ENCODE assay signal across 14 cellular contexts in the genomic region with DNA sequence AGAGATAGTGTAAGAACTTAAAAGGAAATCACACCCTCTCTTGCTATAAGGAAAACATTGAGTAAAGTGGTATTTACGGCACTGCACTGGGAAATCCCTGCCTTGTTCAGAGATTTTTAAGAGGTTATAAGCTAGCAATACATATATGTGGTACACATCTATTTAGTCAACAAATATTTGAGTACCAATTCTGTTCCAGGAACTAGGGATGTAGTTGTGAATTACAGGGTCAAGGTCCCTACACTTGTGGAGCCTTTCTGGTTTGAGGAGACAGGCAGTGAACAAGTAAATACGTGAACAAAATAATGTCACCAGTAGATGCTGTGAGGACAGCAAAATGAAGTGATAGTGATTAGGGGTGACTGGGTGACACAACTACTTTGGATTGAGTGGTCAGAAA. TPM values are rescaled to one million over a fixed set of nuclear protein-coding genes. Genes with fewer than 3 reads are reported as not detected.
DNase-seq lines count a peak whose midpoint lies in the region; ATAC-seq, FAIRE-seq and TF ChIP-seq lines count a peak whose summit lies in the region.
"Had no signal": no experiment of that assay in that cellular context is flagged by ENCODE, and none has a peak within 500 bp of the region (broad histone marks: within the 10 kb centered on the region; RNA-seq: fewer than 3 reads in every experiment).

No MANE protein-coding gene starts in this region.

- TF ChIP-seq EP300 in esophagus muscularis mucosa (IDR thresholded peaks at IDR 0.05): no peak

- H3K4me1 Mint-ChIP-seq in activated CD4-positive, alpha-beta T cell treated with anti-CD3 and anti-CD28 coated beads, Interleukin-2, amount 10 ng/mL, durations not matched to agents 7 days and 5 days: peaks cover 40% of the 10 kb centered on the region

- peak overlapping the region; percentile 87 for H3K4me3 Mint-ChIP-seq in activated CD4-positive, alpha-beta T cell treated with anti-CD3 and anti-CD28 coated beads, Interleukin-2, amount 10 ng/mL, durations not matched to agents 7 days and 5 days

- H2AK5ac ChIP-seq in trophoblast cell (ENCODE audit: low read length): no peak overlapping the region

- H3K36me3 ChIP-seq in OCI-LY3 (replicated peaks; ENCODE audit: low read depth, low read length) (peaks cover 27% of the 10 kb centered on the region), endothelial cell of umbilical vein (ENCODE audit: control insufficient read depth in 2 of 2, extremely low read depth in 1 of 2, insufficient read depth in 2 of 2, low read length in 2 of 2) (no peaks in the 10 kb centered on the region), trophoblast cell (ENCODE audit: control insufficient read depth in 1 of 2, insufficient read depth in 2 of 2, low read length in 2 of 2) (peaks cover 4 to 5% of the 10 kb centered on the region in 2 experiments), esophagus muscularis mucosa (peaks cover 0 to 6% (median 0%) of the 10 kb centered on the region in 4 donors)

- no peak overlapping the region for H2BK5ac ChIP-seq in trophoblast cell (ENCODE audit: low read depth, low read length, poor library complexity)

- H3K27me3 Mint-ChIP-seq in activated CD4-positive, alpha-beta T cell treated with anti-CD3 and anti-CD28 coated beads, Interleukin-2, amount 10 ng/mL, durations not matched to agents 7 days and 5 days: peaks cover 2% of the 10 kb centered on the region

- POLR2A ChIA-PET in activated CD4-positive, alpha-beta T cell treated with anti-CD3 and anti-CD28 coated beads, Interleukin-2, amount 10 ng/mL, durations not matched to agents 7 days and 5 days (lab: Charles Lee): interaction anchor here (0.7 kb wide), 1 partner anchor 251 kb away, joined by 3 read pairs; no protein-coding TSS in a partner anchor
- POLR2A ChIA-PET in endothelial cell of umbilical vein (lab: Charles Lee): no interaction called here

- H3K4me2 ChIP-seq in OCI-LY3 (ENCODE audit: low read length) (peak overlapping the region; percentile 95; the same call in 1 of the 2 replicates), endothelial cell of umbilical vein (ENCODE audit: insufficient read depth, low read length) (no peak overlapping the region), trophoblast cell (ENCODE audit: low read length) (no peak overlapping the region)

- H3K79me2 ChIP-seq in OCI-LY3 (ENCODE audit: low read length): peaks cover 67% of the 10 kb centered on the region
- peaks cover 60% of the 10 kb centered on the region for H3K79me2 ChIP-seq in endothelial cell of umbilical vein (ENCODE audit: control insufficient read depth, insufficient read depth, low read length)
- peaks cover 13% of the 10 kb centered on the region for H3K79me2 ChIP-seq in trophoblast cell (ENCODE audit: control insufficient read depth, insufficient read depth, low read length, poor library complexity)

- H2BK12ac ChIP-seq in trophoblast cell (ENCODE audit: low read length): no peak overlapping the region

- peaks cover 13% of the 10 kb centered on the region for H3K79me1 ChIP-seq in trophoblast cell (ENCODE audit: low read length)

- H3K4me1 ChIP-seq in OCI-LY3 (ENCODE audit: low read length) (peaks cover 11% of the 10 kb centered on the region), endothelial cell of umbilical vein (ENCODE audit: control insufficient read depth, extremely low read depth, insufficient read depth, low read length) (peaks cover 9% of the 10 kb centered on the region), trophoblast cell (ENCODE audit: control insufficient read depth in 1 of 2, insufficient read depth in 2 of 2, low read length in 2 of 2) (peaks cover 6 to 7% of the 10 kb centered on the region in 2 experiments), esophagus muscularis mucosa (peaks cover 24 to 61% (median 59%) of the 10 kb centered on the region in 4 donors)

- no peak overlapping the region for H3K14ac ChIP-seq in trophoblast cell (ENCODE audit: low read length)

- no peak overlapping the region for H3K27ac Mint-ChIP-seq in activated CD4-positive, alpha-beta T cell treated with anti-CD3 and anti-CD28 coated beads, Interleukin-2, amount 10 ng/mL, durations not matched to agents 7 days and 5 days

- H3K27ac ChIP-seq in OCI-LY3 (ENCODE audit: low read length) (no peak overlapping the region), endothelial cell of umbilical vein (ENCODE audit: insufficient read depth, low read depth, low read length) (no peak overlapping the region), trophoblast cell (ENCODE audit: low read depth, low read length) (no peak overlapping the region), esophagus muscularis mucosa (replicated peaks in 1 of 4) (no peak overlapping the region)

- no TSS peak for BruUV-seq in endothelial cell of umbilical vein (replicated peaks; lab: Mats Ljungman, UMichigan)

- WGBS in trophoblast cell (ENCODE audit: extremely low coverage, insufficient coverage, insufficient read length): no CpG with 5 or more reads among the region's 2 CpGs
- WGBS in esophagus muscularis mucosa: 84% methylated on average over 2 of the region's 2 CpGs

- H4K91ac ChIP-seq in trophoblast cell (ENCODE audit: low read depth, low read length): no peak overlapping the region

- intact Hi-C loops in endothelial cell of umbilical vein (cut with micrococcal nuclease) (no loop called here), esophagus muscularis mucosa (cut with DNase I) (no loop called here)

- dilution Hi-C loops in endothelial cell of umbilical vein (cut with MboI; ENCODE audit: extremely low pct_ligation_motif_present, low sequenced_read_pairs): no loop called here

- no peak for DNase-seq in activated CD4-positive, alpha-beta T cell treated with anti-CD3 and anti-CD28 coated beads, Interleukin-2, amount 10 ng/mL, durations not matched to agents 7 days and 5 days
- no peak for DNase-seq in activated CD4-positive, alpha-beta T cell treated with anti-CD3 and anti-CD28 coated beads for 48 hours
- DNase-seq in endothelial cell of umbilical vein (ENCODE audit: low read depth, low spot score) (no peak), trophoblast cell (no peak), epidermal melanocyte (ENCODE audit: insufficient read length, low spot score) (no peak), esophagus muscularis mucosa (ENCODE audit: extremely low spot score) (no peak)
- DNase-seq: midbrain, NCI-H2081 had no signal

- no peaks in the 10 kb centered on the region for H3K9me3 Mint-ChIP-seq in activated CD4-positive, alpha-beta T cell treated with anti-CD3 and anti-CD28 coated beads, Interleukin-2, amount 10 ng/mL, durations not matched to agents 7 days and 5 days
- H3K9me3 Mint-ChIP-seq: T-helper 1 cell treated with Interleukin-12 subunit alpha and Interleukin-12 subunit beta and Interleukin-4 antibody, amounts not matched to agents 30 μg/mL and 1 μg/mL, for 36 hours had no signal

- no peak for ATAC-seq in HG03342 (IDR thresholded peaks at IDR 0.05; ENCODE audit: unreplicated experiment)

- no peak overlapping the region for H4K8ac ChIP-seq in trophoblast cell (ENCODE audit: low read depth, low read length)

- H3K23ac ChIP-seq in trophoblast cell (ENCODE audit: low read length): no peak overlapping the region

- peaks cover 17% of the 10 kb centered on the region for H3K36me3 Mint-ChIP-seq in activated CD4-positive, alpha-beta T cell treated with anti-CD3 and anti-CD28 coated beads, Interleukin-2, amount 10 ng/mL, durations not matched to agents 7 days and 5 days (ENCODE audit: low read depth)

- peak overlapping the region; percentile 2 for H3K4ac ChIP-seq in trophoblast cell (ENCODE audit: low read depth, low read length)

- H4K20me1 ChIP-seq in OCI-LY3 (ENCODE audit: insufficient read depth, low read length): peaks cover 40% of the 10 kb centered on the region
- no peaks in the 10 kb centered on the region for H4K20me1 ChIP-seq in endothelial cell of umbilical vein (replicated peaks; ENCODE audit: control insufficient read depth, extremely low read depth, insufficient read depth, low read length)

- H3K27me3 ChIP-seq in OCI-LY3 (ENCODE audit: low read depth, low read length): no peaks in the 10 kb centered on the region
- no peaks in the 10 kb centered on the region for H3K27me3 ChIP-seq in endothelial cell of umbilical vein (ENCODE audit: control insufficient read depth in 2 of 2, insufficient read depth in 2 of 2, low read length in 2 of 2)
- no peaks in the 10 kb centered on the region for H3K27me3 ChIP-seq in trophoblast cell (ENCODE audit: insufficient read depth, low read length)
- H3K27me3 ChIP-seq in esophagus muscularis mucosa: no peaks in the 10 kb centered on the region

- no peak overlapping the region for H3K4me3 ChIP-seq in OCI-LY3 (ENCODE audit: low read length)
- no peak overlapping the region for H3K4me3 ChIP-seq in endothelial cell of umbilical vein (replicated peaks in 1 of 3; ENCODE audit: insufficient read depth in 1 of 3, low read depth in 1 of 3, low read length in 3 of 3)
- H3K4me3 ChIP-seq in trophoblast cell (ENCODE audit: low read depth, low read length): no peak overlapping the region
- no peak overlapping the region for H3K4me3 ChIP-seq in esophagus muscularis mucosa

- H3K18ac ChIP-seq in trophoblast cell (ENCODE audit: low read length): no peak overlapping the region

- H3K9me3 ChIP-seq in OCI-LY3 (ENCODE audit: insufficient read depth, low read length) (no peaks in the 10 kb centered on the region), endothelial cell of umbilical vein (replicated peaks; ENCODE audit: control insufficient read depth, insufficient read depth, low read length) (no peaks in the 10 kb centered on the region), trophoblast cell (ENCODE audit: insufficient read depth, low read depth, low read length) (no peaks in the 10 kb centered on the region), esophagus muscularis mucosa (no peaks in the 10 kb centered on the region)

- CTCF ChIA-PET in activated CD4-positive, alpha-beta T cell treated with anti-CD3 and anti-CD28 coated beads, Interleukin-2, amount 10 ng/mL, durations not matched to agents 7 days and 5 days (lab: Charles Lee): no interaction called here
- CTCF ChIA-PET in endothelial cell of umbilical vein (lab: Charles Lee): no interaction called here

- TF ChIP-seq CTCF in OCI-LY3 (IDR thresholded peaks at IDR 0.05; ENCODE audit: low read depth, low read length): no peak
- TF ChIP-seq CTCF in endothelial cell of umbilical vein (IDR thresholded peaks at IDR 0.05; ENCODE audit: extremely low read depth in 1 of 2, insufficient read depth in 1 of 2, low read depth in 1 of 2, low read length in 2 of 2): no peak
- TF ChIP-seq CTCF in esophagus muscularis mucosa (IDR thresholded peaks at IDR 0.05): no peak

- H3K9me1 ChIP-seq in endothelial cell of umbilical vein (replicated peaks; ENCODE audit: control insufficient read depth, extremely low read depth, insufficient read depth, low read length): no peaks in the 10 kb centered on the region

- H2BK120ac ChIP-seq in trophoblast cell (ENCODE audit: insufficient read depth, low read length, poor library complexity): no peak overlapping the region

- H2AFZ ChIP-seq in OCI-LY3 (ENCODE audit: low read depth, low read length): no peak overlapping the region
- H2AFZ ChIP-seq in endothelial cell of umbilical vein (ENCODE audit: low read depth, low read length): no peak overlapping the region
- no peak overlapping the region for H2AFZ ChIP-seq in trophoblast cell (ENCODE audit: insufficient read depth, low read length, poor library complexity)

- H3K9ac ChIP-seq in OCI-LY3 (ENCODE audit: low read length): no peak overlapping the region
- H3K9ac ChIP-seq in endothelial cell of umbilical vein (replicated peaks; ENCODE audit: extremely low read depth, insufficient read depth, low read length): no peak overlapping the region
- no peak overlapping the region for H3K9ac ChIP-seq in trophoblast cell (ENCODE audit: low read length)

- TF ChIP-seq POLR2A in endothelial cell of umbilical vein (IDR thresholded peaks at IDR 0.05; ENCODE audit: low read depth, low read length) (no peak), esophagus muscularis mucosa (IDR thresholded peaks at IDR 0.05; ENCODE audit: low read depth) (no peak)

- H4K12ac ChIP-seq in trophoblast cell (ENCODE audit: low read depth, low read length): no peak overlapping the region

- peak; percentile 26 for FAIRE-seq in endothelial cell of umbilical vein (lab: Jason Lieb, UNC)
- FAIRE-seq: A204.1 had no signal

RNA-seq across cellular contexts. Expression of a gene that starts 1.8 kb away (rescaled TPM):
- total RNA-seq in activated CD4-positive, alpha-beta T cell treated with anti-CD3 and anti-CD28 coated beads, Interleukin-2, amount 10 ng/mL, durations not matched to agents 7 days and 5 days: 10 to 100 TPM; 36.8 to 44.2 TPM
- total RNA-seq in endothelial cell of umbilical vein (46.4 and 48.2 TPM in 2 replicates), esophagus muscularis mucosa (10 to 100 TPM; 19.9 to 34.4 (median 25.2) TPM)
- polyA plus RNA-seq in endothelial cell of umbilical vein: 61.9 and 67.3 TPM in 2 replicates
- 46.8 and 53.1 TPM in 2 replicates for polyA plus RNA-seq in endothelial cell of umbilical vein (2011; cell fraction: cytosol; rRNA removed)
- polyA plus RNA-seq in endothelial cell of umbilical vein (2011; cell fraction: nucleus; rRNA removed): 71.8 and 75.9 TPM in 2 replicates
- 44.3 and 47.0 TPM in 2 replicates for polyA plus RNA-seq in endothelial cell of umbilical vein (2012)
- 103 and 116 TPM in 2 replicates for polyA minus RNA-seq in endothelial cell of umbilical vein
- polyA minus RNA-seq in endothelial cell of umbilical vein (2011; cell fraction: cytosol; rRNA and poly(A)+ RNA removed): 45.2 TPM
- 58.5 and 60.6 TPM in 2 replicates for polyA minus RNA-seq in endothelial cell of umbilical vein (2011; cell fraction: nucleus; rRNA and poly(A)+ RNA removed)
- 56.8 and 57.8 TPM in 2 replicates for polyA plus RNA-seq in trophoblast cell (2013)

RNA-seq across cellular contexts. Expression of a gene that starts 59.2 kb away (rescaled TPM):
- total RNA-seq in activated CD4-positive, alpha-beta T cell treated with anti-CD3 and anti-CD28 coated beads, Interleukin-2, amount 10 ng/mL, durations not matched to agents 7 days and 5 days: not detected
- total RNA-seq in endothelial cell of umbilical vein (not detected in 2 replicates), esophagus muscularis mucosa (10 to 100 TPM in 2 of 4 donors, 1 to 10 TPM in 2; 7.8 to 36.6 (median 11.4) TPM)
- polyA plus RNA-seq in endothelial cell of umbilical vein: not detected in 2 replicates
- not detected in 2 replicates for polyA plus RNA-seq in endothelial cell of umbilical vein (2011; cell fraction: cytosol; rRNA removed)
- polyA plus RNA-seq in endothelial cell of umbilical vein (2011; cell fraction: nucleus; rRNA removed): not detected in 2 replicates
- polyA plus RNA-seq in endothelial cell of umbilical vein (2012): not detected in 2 replicates
- polyA minus RNA-seq in endothelial cell of umbilical vein: not detected in 2 replicates
- not detected for polyA minus RNA-seq in endothelial cell of umbilical vein (2011; cell fraction: cytosol; rRNA and poly(A)+ RNA removed)
- not detected in 2 replicates for polyA minus RNA-seq in endothelial cell of umbilical vein (2011; cell fraction: nucleus; rRNA and poly(A)+ RNA removed)
- 0.04 TPM in 1 of 2 replicates, not detected in the other for polyA plus RNA-seq in trophoblast cell (2013)
- total RNA-seq: H4, LHCN-M2 had no signal
